In genomic region chr17:1487939-1488825, GRCh38 we compare ENCODE assay signal across 8 cellular contexts. TPM values are rescaled to one million over a fixed set of nuclear protein-coding genes. Genes with fewer than 3 reads are reported as not detected.
DNase-seq lines count a peak whose midpoint lies in the region; ATAC-seq, FAIRE-seq and TF ChIP-seq lines count a peak whose summit lies in the region.

No MANE protein-coding gene starts in this region.

- WGBS in HepG2 (ENCODE audit: low lambda C conversion rate), result 10% methylated on average over 2 of the region's 72 CpGs

- H3K4me2 ChIP-seq in HepG2 (ENCODE audit: low read depth, low read length), result peak overlapping the region; percentile 99

- H3K4me1 ChIP-seq in HepG2 (ENCODE audit: insufficient read depth, low read length), result peaks cover 56% of the 10 kb centered on the region

- H3K27me3 ChIP-seq in dorsolateral prefrontal cortex (no peaks in the 10 kb centered on the region), HepG2 (ENCODE audit: control insufficient read depth in 1 of 2, insufficient read depth in 2 of 2, low read length in 2 of 2) (no peaks in the 10 kb centered on the region; a peak in 1 of 5 replicates)

- peaks cover under 1 to 4% of the 10 kb centered on the region in 2 experiments; a peak in 3 of 5 replicates for H3K36me3 ChIP-seq in HepG2 (replicated peaks in 1 of 2; ENCODE audit: control insufficient read depth in 1 of 2, insufficient read depth in 2 of 2, low read length in 2 of 2)

- H3K4me3 ChIP-seq in dorsolateral prefrontal cortex, result peak overlapping the region; percentile 45 to 84 (median 70)
- H3K4me3 ChIP-seq in HepG2 (replicated peaks in 1 of 3; ENCODE audit: insufficient read depth in 1 of 3, low read depth in 2 of 3, low read length in 3 of 3), result peak overlapping the region; percentile 47 to 70 (median 70)

- peaks cover 18% of the 10 kb centered on the region for H3K79me2 ChIP-seq in HepG2 (ENCODE audit: insufficient read depth, low read length)

- no peak overlapping the region for H2AFZ ChIP-seq in HepG2 (ENCODE audit: low read length)

- peak overlapping the region; percentile 78 for H3K4me3 Mint-ChIP-seq in activated CD4-positive, alpha-beta memory T cell treated with anti-CD3 and anti-CD28 coated beads for 36 hours

- peak; percentile 93 for DNase-seq in AG08395 (ENCODE audit: low spot score)
- peak; percentile 65 for DNase-seq in NCI-H2171 treated with DMSO at 0.1 percent for 48 hours (lab: John Stamatoyannopoulos, UW)
- DNase-seq in activated CD4-positive, alpha-beta memory T cell treated with anti-CD3 and anti-CD28 coated beads for 36 hours, result peak; percentile 75
- peak; percentile 46 to 87 (median 71) for DNase-seq in dorsolateral prefrontal cortex
- DNase-seq in HepG2 (ENCODE audit: low spot score), result peak; percentile 70
- DNase-seq in stimulated activated CD4-positive, alpha-beta T cell treated with anti-CD3 and anti-CD28 coated beads, Interleukin-2, amount 100 ng/mL, for 24 hours, result peak; percentile 71 to 78

- H3K9me3 Mint-ChIP-seq in activated CD4-positive, alpha-beta memory T cell treated with anti-CD3 and anti-CD28 coated beads for 36 hours, result no peaks in the 10 kb centered on the region

- no peaks in the 10 kb centered on the region for H3K27me3 Mint-ChIP-seq in activated CD4-positive, alpha-beta memory T cell treated with anti-CD3 and anti-CD28 coated beads for 36 hours

- FAIRE-seq in HepG2 (lab: Jason Lieb, UNC), result no peak

- peak overlapping the region in 57 of 59 donors; percentile 19 to 92 (median 79) for H3K27ac ChIP-seq in dorsolateral prefrontal cortex
- H3K27ac ChIP-seq in HepG2 (ENCODE audit: extremely low read length, insufficient read depth, low read length), result peak overlapping the region; percentile 74

- CTCF ChIA-PET in activated CD4-positive, alpha-beta memory T cell treated with anti-CD3 and anti-CD28 coated beads for 36 hours (lab: Charles Lee), result interaction anchor here (1.0 kb wide), 1 partner anchor 123 kb away, joined by 5 read pairs; no protein-coding TSS in a partner anchor
- CTCF ChIA-PET in HepG2 (lab: Yijun Ruan, JAX; ENCODE audit: low intra/inter-chr PET ratio, low total read pairs), result no interaction called here

- TF ChIP-seq CTCF in dorsolateral prefrontal cortex (IDR thresholded peaks at IDR 0.05 in 54 of 56, conservative IDR thresholded peaks at IDR 0.05 in 2 of 56; ENCODE audit: low read depth in 1 of 56, partially characterized antibody in 56 of 56), result peak in 13 of 56 donors; percentile 5 to 41 (median 17)
- peak; percentile 19; the same call in 1 of the 2 replicates for TF ChIP-seq CTCF in HepG2 (CRISPR knock-in tag; IDR thresholded peaks at IDR 0.05)

- no peaks in the 10 kb centered on the region for H4K20me1 ChIP-seq in HepG2 (ENCODE audit: insufficient read depth, low read length)

- H3K9me3 ChIP-seq in HepG2 (ENCODE audit: low read length), result no peaks in the 10 kb centered on the region

- POLR2A ChIA-PET in activated CD4-positive, alpha-beta memory T cell treated with anti-CD3 and anti-CD28 coated beads for 36 hours (lab: Charles Lee), result interaction anchor here (1.0 to 2.1 kb wide), 3 partner anchors 28 to 88 kb away, joined by 3 to 7 read pairs (median 6); partner anchors contain the start of genes CRK, INPP5K and YWHAE
- POLR2A ChIA-PET in HepG2 (lab: Yijun Ruan, JAX), result interaction anchor here (0.9 to 2.3 kb wide), 7 partner anchors 28 to 88 kb away, joined by 3 to 21 read pairs (median 4); partner anchors contain the start of genes CRK, INPP5K and YWHAE

- H3K36me3 Mint-ChIP-seq in activated CD4-positive, alpha-beta memory T cell treated with anti-CD3 and anti-CD28 coated beads for 36 hours, result peaks cover 4% of the 10 kb centered on the region

- no peak for TF ChIP-seq EP300 in HepG2 (IDR thresholded peaks at IDR 0.05; ENCODE audit: low read depth in 2 of 2, low read length in 2 of 2)
- TF ChIP-seq EP300 in HepG2 (CRISPR knock-in tag; IDR thresholded peaks at IDR 0.05; ENCODE audit: borderline replicate concordance), result no peak

- peak overlapping the region; percentile 71 for H3K9ac ChIP-seq in HepG2 (ENCODE audit: insufficient read depth, low read depth, low read length)

- peak; percentile 29; the same call in 1 of the 2 replicates for TF ChIP-seq RAD21 in HepG2 (CRISPR knock-in tag; IDR thresholded peaks at IDR 0.05)

- in situ Hi-C loops in HepG2 (cut with HindIII; ENCODE audit: extremely low pct_ligation_motif_present, low pct_unique_long_range_greater_than_20kb), result no loop called here

- intact Hi-C loops in activated CD4-positive, alpha-beta memory T cell treated with anti-CD3 and anti-CD28 coated beads for 36 hours (cut with micrococcal nuclease), result no loop called here
- intact Hi-C loops in dorsolateral prefrontal cortex (cut with DNase I), result loop anchor here in 1 of 2 donors (2.0 kb wide), 1 partner anchor 31 kb away; the partner anchor contains the start of gene CRK
- intact Hi-C loops in HepG2 (cut with micrococcal nuclease; ENCODE audit: unreplicated experiment), result loop anchor here (1.0 kb wide), 2 partner anchors 28 to 31 kb away; partner anchors contain the start of gene INPP5K

- H3K27ac Mint-ChIP-seq in activated CD4-positive, alpha-beta memory T cell treated with anti-CD3 and anti-CD28 coated beads for 36 hours, result peak overlapping the region; percentile 72

- peaks cover 31% of the 10 kb centered on the region for H3K4me1 Mint-ChIP-seq in activated CD4-positive, alpha-beta memory T cell treated with anti-CD3 and anti-CD28 coated beads for 36 hours (ENCODE audit: low read depth)

- TSS peak; percentile 67 for BruUV-seq in HepG2 (replicated peaks; lab: Mats Ljungman, UMichigan)

- ATAC-seq in GM19463 (IDR thresholded peaks at IDR 0.05; ENCODE audit: unreplicated experiment) (peak; percentile 27), HepG2 (peak; percentile 33), GM18873 (IDR thresholded peaks at IDR 0.05; ENCODE audit: low FRiP score, unreplicated experiment) (no peak)

- TF ChIP-seq POLR2A in HepG2 (IDR thresholded peaks at IDR 0.05; ENCODE audit: insufficient read depth in 1 of 2, low read depth in 2 of 2, low read length in 2 of 2), result peak; percentile 62 to 69; a peak in 3 of 4 replicates

RNA-seq across cellular contexts. Expression of gene MYO1C, which starts 4.3 kb away (rescaled TPM):
- total RNA-seq in activated CD4-positive, alpha-beta memory T cell treated with anti-CD3 and anti-CD28 coated beads for 36 hours, result 10 to 100 TPM; 42.8 to 46.7 TPM
- 10 to 100 TPM; 13.8 to 50.6 (median 25.1) TPM for total RNA-seq in dorsolateral prefrontal cortex
- 22.7 and 27.9 TPM in 2 replicates for total RNA-seq in HepG2 (2016; rRNA removed; fragmentation: Illumina TruSeq; extraction: Trizol)
- total RNA-seq in HepG2 (2016; cell fraction: cytosol; rRNA removed; fragmentation: Illumina TruSeq; extraction: Trizol; ENCODE audit: low read depth), result 4.3 and 4.7 TPM in 2 replicates
- total RNA-seq in HepG2 (2016; cell fraction: insoluble cytoplasmic fraction; rRNA removed; fragmentation: Illumina TruSeq; extraction: Trizol), result 22.1 and 22.8 TPM in 2 replicates
- 12.6 and 13.8 TPM in 2 replicates for total RNA-seq in HepG2 (2016; cell fraction: membrane; rRNA removed; fragmentation: Illumina TruSeq; extraction: Trizol)
- 16.9 TPM in 2 replicates for total RNA-seq in HepG2 (2016; cell fraction: nucleus; rRNA removed; fragmentation: Illumina TruSeq; extraction: Trizol)
- polyA plus RNA-seq in HepG2 (2011; rRNA removed), result 40.8 and 59.8 TPM in 2 replicates
- 29.8 and 37.1 TPM in 2 replicates for polyA plus RNA-seq in HepG2 (2011; cell fraction: cytosol; rRNA removed)
- polyA plus RNA-seq in HepG2 (2011; cell fraction: nucleus; rRNA removed), result 69.2 and 76.6 TPM in 2 replicates
- 26.4 and 32.7 TPM in 2 replicates for polyA plus RNA-seq in HepG2 (2012)
- 3.1 and 3.2 TPM in 2 replicates for polyA plus RNA-seq in HepG2 (2016; cell fraction: cytosol; fragmentation: Illumina TruSeq; extraction: Trizol; ENCODE audit: low read depth)
- 24.4 and 30.4 TPM in 2 replicates for polyA plus RNA-seq in HepG2 (2016; cell fraction: insoluble cytoplasmic fraction; fragmentation: Illumina TruSeq; extraction: Trizol; ENCODE audit: low read depth)
- polyA plus RNA-seq in HepG2 (2016; cell fraction: membrane; fragmentation: Illumina TruSeq; extraction: Trizol; ENCODE audit: low read depth), result 10.0 and 10.4 TPM in 2 replicates
- polyA plus RNA-seq in HepG2 (2016; cell fraction: nucleus; fragmentation: Illumina TruSeq; extraction: Trizol; ENCODE audit: insufficient read depth, low read depth), result 33.4 and 38.4 TPM in 2 replicates
- 118 and 247 TPM in 2 replicates for polyA minus RNA-seq in HepG2 (2011; rRNA and poly(A)+ RNA removed; ENCODE audit: low replicate concordance)
- polyA minus RNA-seq in HepG2 (2011; cell fraction: cytosol; rRNA and poly(A)+ RNA removed), result 37.2 and 50.5 TPM in 2 replicates
- 49.2 and 53.7 TPM in 2 replicates for polyA minus RNA-seq in HepG2 (2011; cell fraction: nucleus; rRNA and poly(A)+ RNA removed)

RNA-seq across cellular contexts. Expression of gene INPP5K, which starts 28.2 kb away (rescaled TPM):
- 10 to 100 TPM; 21.2 to 24.0 TPM for total RNA-seq in activated CD4-positive, alpha-beta memory T cell treated with anti-CD3 and anti-CD28 coated beads for 36 hours
- total RNA-seq in dorsolateral prefrontal cortex, result 10 to 100 TPM; 28.5 to 70.6 (median 43.8) TPM
- total RNA-seq in HepG2 (2016; rRNA removed; fragmentation: Illumina TruSeq; extraction: Trizol), result 4.3 and 4.8 TPM in 2 replicates
- total RNA-seq in HepG2 (2016; cell fraction: cytosol; rRNA removed; fragmentation: Illumina TruSeq; extraction: Trizol; ENCODE audit: low read depth), result 1.1 and 1.2 TPM in 2 replicates
- total RNA-seq in HepG2 (2016; cell fraction: insoluble cytoplasmic fraction; rRNA removed; fragmentation: Illumina TruSeq; extraction: Trizol), result 3.0 and 4.9 TPM in 2 replicates
- 3.8 TPM in 2 replicates for total RNA-seq in HepG2 (2016; cell fraction: membrane; rRNA removed; fragmentation: Illumina TruSeq; extraction: Trizol)
- total RNA-seq in HepG2 (2016; cell fraction: nucleus; rRNA removed; fragmentation: Illumina TruSeq; extraction: Trizol), result 2.6 and 3.9 TPM in 2 replicates
- 9.3 and 9.6 TPM in 2 replicates for polyA plus RNA-seq in HepG2 (2011; rRNA removed)
- 7.3 and 11.5 TPM in 2 replicates for polyA plus RNA-seq in HepG2 (2011; cell fraction: cytosol; rRNA removed)
- 14.7 and 18.6 TPM in 2 replicates for polyA plus RNA-seq in HepG2 (2011; cell fraction: nucleus; rRNA removed)
- polyA plus RNA-seq in HepG2 (2012), result 4.4 and 6.6 TPM in 2 replicates
- polyA plus RNA-seq in HepG2 (2016; cell fraction: cytosol; fragmentation: Illumina TruSeq; extraction: Trizol; ENCODE audit: low read depth), result 1.7 and 3.1 TPM in 2 replicates
- polyA plus RNA-seq in HepG2 (2016; cell fraction: insoluble cytoplasmic fraction; fragmentation: Illumina TruSeq; extraction: Trizol; ENCODE audit: low read depth), result 3.3 and 4.8 TPM in 2 replicates
- 3.5 and 4.2 TPM in 2 replicates for polyA plus RNA-seq in HepG2 (2016; cell fraction: membrane; fragmentation: Illumina TruSeq; extraction: Trizol; ENCODE audit: low read depth)
- polyA plus RNA-seq in HepG2 (2016; cell fraction: nucleus; fragmentation: Illumina TruSeq; extraction: Trizol; ENCODE audit: insufficient read depth, low read depth), result 8.4 and 9.9 TPM in 2 replicates
- 26.2 and 71.2 TPM in 2 replicates for polyA minus RNA-seq in HepG2 (2011; rRNA and poly(A)+ RNA removed; ENCODE audit: low replicate concordance)
- 6.0 and 7.6 TPM in 2 replicates for polyA minus RNA-seq in HepG2 (2011; cell fraction: cytosol; rRNA and poly(A)+ RNA removed)
- 11.9 and 12.7 TPM in 2 replicates for polyA minus RNA-seq in HepG2 (2011; cell fraction: nucleus; rRNA and poly(A)+ RNA removed)

RNA-seq across cellular contexts. Expression of gene CRK, which starts 32.1 kb away (rescaled TPM):
- 10 to 100 TPM; 14.1 to 17.8 TPM for total RNA-seq in activated CD4-positive, alpha-beta memory T cell treated with anti-CD3 and anti-CD28 coated beads for 36 hours
- 10 to 100 TPM; 37.2 to 62.1 (median 49.0) TPM for total RNA-seq in dorsolateral prefrontal cortex
- total RNA-seq in HepG2 (2016; rRNA removed; fragmentation: Illumina TruSeq; extraction: Trizol), result 54.2 and 66.2 TPM in 2 replicates
- total RNA-seq in HepG2 (2016; cell fraction: cytosol; rRNA removed; fragmentation: Illumina TruSeq; extraction: Trizol; ENCODE audit: low read depth), result 6.4 and 7.7 TPM in 2 replicates
- total RNA-seq in HepG2 (2016; cell fraction: insoluble cytoplasmic fraction; rRNA removed; fragmentation: Illumina TruSeq; extraction: Trizol), result 55.2 and 65.5 TPM in 2 replicates
- total RNA-seq in HepG2 (2016; cell fraction: membrane; rRNA removed; fragmentation: Illumina TruSeq; extraction: Trizol), result 35.0 and 35.8 TPM in 2 replicates
- 21.6 and 23.7 TPM in 2 replicates for total RNA-seq in HepG2 (2016; cell fraction: nucleus; rRNA removed; fragmentation: Illumina TruSeq; extraction: Trizol)
- polyA plus RNA-seq in HepG2 (2011; rRNA removed), result 42.3 and 47.4 TPM in 2 replicates
- 32.4 and 45.6 TPM in 2 replicates for polyA plus RNA-seq in HepG2 (2011; cell fraction: cytosol; rRNA removed)
- 7.9 and 11.0 TPM in 2 replicates for polyA plus RNA-seq in HepG2 (2011; cell fraction: nucleus; rRNA removed)
- 27.3 and 28.9 TPM in 2 replicates for polyA plus RNA-seq in HepG2 (2012)
- 3.5 and 3.6 TPM in 2 replicates for polyA plus RNA-seq in HepG2 (2016; cell fraction: cytosol; fragmentation: Illumina TruSeq; extraction: Trizol; ENCODE audit: low read depth)
- polyA plus RNA-seq in HepG2 (2016; cell fraction: insoluble cytoplasmic fraction; fragmentation: Illumina TruSeq; extraction: Trizol; ENCODE audit: low read depth), result 56.6 and 59.0 TPM in 2 replicates
- polyA plus RNA-seq in HepG2 (2016; cell fraction: membrane; fragmentation: Illumina TruSeq; extraction: Trizol; ENCODE audit: low read depth), result 19.4 and 19.8 TPM in 2 replicates
- polyA plus RNA-seq in HepG2 (2016; cell fraction: nucleus; fragmentation: Illumina TruSeq; extraction: Trizol; ENCODE audit: insufficient read depth, low read depth), result 30.2 and 30.5 TPM in 2 replicates
- polyA minus RNA-seq in HepG2 (2011; rRNA and poly(A)+ RNA removed; ENCODE audit: low replicate concordance), result 31.9 and 49.0 TPM in 2 replicates
- polyA minus RNA-seq in HepG2 (2011; cell fraction: cytosol; rRNA and poly(A)+ RNA removed), result 31.0 and 34.3 TPM in 2 replicates
- 13.8 and 19.4 TPM in 2 replicates for polyA minus RNA-seq in HepG2 (2011; cell fraction: nucleus; rRNA and poly(A)+ RNA removed)
